13 cellular contexts compared by ENCODE assay signal in genomic region chr2:112634153-112634873, GRCh38. TPM values are rescaled to one million over a fixed set of nuclear protein-coding genes. Genes with fewer than 3 reads are reported as not detected.
DNase-seq lines count a peak whose midpoint lies in the region; ATAC-seq and TF ChIP-seq lines count a peak whose summit lies in the region.
"Had no signal": no experiment of that assay in that cellular context is flagged by ENCODE, and none has a peak within 500 bp of the region (broad histone marks: within the 10 kb centered on the region; RNA-seq: fewer than 3 reads in every experiment).

No MANE protein-coding gene starts in this region.

- H3K9ac ChIP-seq in neural progenitor cell, result no peak overlapping the region

- H3K27ac Mint-ChIP-seq in CD8-positive, alpha-beta memory T cell, result peak overlapping the region; percentile 47 to 99 (median 96)
- peak overlapping the region in 2 of 3 donors; percentile 33 to 71 for H3K27ac Mint-ChIP-seq in IgD-negative memory B cell
- peak overlapping the region; percentile 61 for H3K27ac Mint-ChIP-seq in chondrocyte (ENCODE audit: unreplicated experiment)
- H3K27ac Mint-ChIP-seq in neural progenitor cell, result peak overlapping the region; percentile 19

- no peaks in the 10 kb centered on the region for H3K9me3 ChIP-seq in CD8-positive, alpha-beta memory T cell (ENCODE audit: low read length)
- H3K9me3 ChIP-seq in neural progenitor cell (ENCODE audit: low read depth) (no peaks in the 10 kb centered on the region), heart right ventricle (no peaks in the 10 kb centered on the region)
- H3K9me3 ChIP-seq: uterus had no signal

- peak in 4 of 5 donors; percentile 31 to 63 (median 44) for DNase-seq in CD8-positive, alpha-beta memory T cell
- DNase-seq in chondrocyte (ENCODE audit: low spot score) (peak; percentile 63), neural progenitor cell (ENCODE audit: low spot score) (no peak), foreskin melanocyte (no peak), mesenteric fat pad (ENCODE audit: low spot score) (no peak), heart right ventricle (no peak), DMS53 treated with DMSO at 0.1 percent for 48 hours (lab: John Stamatoyannopoulos, UW; ENCODE audit: unreplicated experiment) (no peak)
- DNase-seq: OCI-M1; stimulated activated CD4-positive, alpha-beta T cell treated with anti-CD3 and anti-CD28 coated beads, Interleukin-4, amount 100 ng/mL, for 1 hour; uterus had no signal

- H3K4me2 ChIP-seq in neural progenitor cell, result no peak overlapping the region

- H2AFZ ChIP-seq in neural progenitor cell (replicated peaks), result no peak overlapping the region

- CTCF ChIA-PET in CD8-positive, alpha-beta memory T cell (lab: Charles Lee), result interaction anchor here (0.9 to 12.6 kb wide), 7 partner anchors 9 to 57 kb away, joined by 3 to 147 read pairs (median 5); partner anchors contain the start of gene SLC20A1

- H4K20me1 ChIP-seq in neural progenitor cell (ENCODE audit: low read depth), result no peaks in the 10 kb centered on the region

- peak overlapping the region; percentile 36 to 89 (median 79) for H3K4me3 Mint-ChIP-seq in CD8-positive, alpha-beta memory T cell
- H3K4me3 Mint-ChIP-seq in IgD-negative memory B cell (peak overlapping the region in 1 of 4 donors; percentile 52), chondrocyte (ENCODE audit: unreplicated experiment) (no peak overlapping the region), neural progenitor cell (no peak overlapping the region)

- H3K27ac ChIP-seq in CD8-positive, alpha-beta memory T cell (ENCODE audit: low read depth, low read length), result no peak overlapping the region
- H3K27ac ChIP-seq in neural progenitor cell (no peak overlapping the region), heart right ventricle (peak overlapping the region in 1 of 10 donors; percentile 31)
- H3K27ac ChIP-seq: uterus had no signal

- no peaks in the 10 kb centered on the region for H3K27me3 ChIP-seq in CD8-positive, alpha-beta memory T cell (ENCODE audit: insufficient read depth, low read length, poor library complexity, severe bottlenecking)
- H3K27me3 ChIP-seq in neural progenitor cell (no peaks in the 10 kb centered on the region), heart right ventricle (peaks cover 0 to 8% (median 0%) of the 10 kb centered on the region in 7 donors)
- H3K27me3 ChIP-seq: uterus had no signal

- H3K4me3 ChIP-seq in CD8-positive, alpha-beta memory T cell (ENCODE audit: low read length), result peak overlapping the region; percentile 6
- H3K4me3 ChIP-seq in neural progenitor cell (no peak overlapping the region), heart right ventricle (no peak overlapping the region)
- H3K4me3 ChIP-seq: uterus had no signal

- H3K4me1 Mint-ChIP-seq in CD8-positive, alpha-beta memory T cell, result peaks cover 79 to 84% (median 79%) of the 10 kb centered on the region in 3 donors
- H3K4me1 Mint-ChIP-seq in IgD-negative memory B cell, result peaks cover 6 to 26% (median 11%) of the 10 kb centered on the region in 3 donors
- H3K4me1 Mint-ChIP-seq in chondrocyte (ENCODE audit: low read depth), result peaks cover 33% of the 10 kb centered on the region
- H3K4me1 Mint-ChIP-seq in neural progenitor cell, result peaks cover 33% of the 10 kb centered on the region

- peaks cover 0 to 5% of the 10 kb centered on the region in 2 donors for H3K27me3 Mint-ChIP-seq in CD8-positive, alpha-beta memory T cell
- H3K27me3 Mint-ChIP-seq in IgD-negative memory B cell, result no peaks in the 10 kb centered on the region
- H3K27me3 Mint-ChIP-seq in chondrocyte (ENCODE audit: low read depth), result no peaks in the 10 kb centered on the region
- peaks cover 2% of the 10 kb centered on the region for H3K27me3 Mint-ChIP-seq in neural progenitor cell (ENCODE audit: insufficient read depth, low read depth)

- POLR2A ChIA-PET in CD8-positive, alpha-beta memory T cell (lab: Charles Lee), result interaction anchor here (0.8 to 8.0 kb wide), 2 partner anchors 10 to 12 kb away, joined by 4 to 96 read pairs; partner anchors contain the start of gene SLC20A1

- peaks cover 8% of the 10 kb centered on the region for H3F3A ChIP-seq in neural progenitor cell (ENCODE audit: low read depth)

- no peak for ATAC-seq in heart right ventricle
- ATAC-seq: activated CD4-positive, CD25-positive, alpha-beta regulatory T cell treated with anti-CD3 and anti-CD28 coated beads, Interleukin-2, amount 50 U/mL, for 24 hours; right cardiac atrium had no signal

- H3K4me1 ChIP-seq in CD8-positive, alpha-beta memory T cell (ENCODE audit: insufficient read depth, low read length), result peaks cover 78% of the 10 kb centered on the region
- H3K4me1 ChIP-seq in neural progenitor cell (peaks cover 24% of the 10 kb centered on the region), heart right ventricle (peaks cover 0 to 50% (median 0%) of the 10 kb centered on the region in 9 donors)
- H3K4me1 ChIP-seq: uterus had no signal

- no peaks in the 10 kb centered on the region for H3K36me3 ChIP-seq in CD8-positive, alpha-beta memory T cell (ENCODE audit: insufficient read depth, low read length)
- H3K36me3 ChIP-seq in neural progenitor cell (no peaks in the 10 kb centered on the region), heart right ventricle (no peaks in the 10 kb centered on the region)
- H3K36me3 ChIP-seq: uterus had no signal

- H3K9me3 Mint-ChIP-seq in CD8-positive, alpha-beta memory T cell, result peaks cover 0 to 4% (median 0%) of the 10 kb centered on the region in 5 donors
- H3K9me3 Mint-ChIP-seq in IgD-negative memory B cell (peaks cover 0 to 6% (median 4%) of the 10 kb centered on the region in 3 donors), chondrocyte (ENCODE audit: low read depth) (no peaks in the 10 kb centered on the region), neural progenitor cell (no peaks in the 10 kb centered on the region)

- TF ChIP-seq CTCF in chondrocyte (IDR thresholded peaks at IDR 0.05) (no peak), neural progenitor cell (IDR thresholded peaks at IDR 0.05) (no peak), heart right ventricle (IDR thresholded peaks at IDR 0.05) (no peak)

- intact Hi-C loops in heart right ventricle (cut with DNase I), result no loop called here

- no peaks in the 10 kb centered on the region for H3K79me2 ChIP-seq in neural progenitor cell (ENCODE audit: low read depth)

- 89% methylated on average over 16 of the region's 16 CpGs for WGBS in heart right ventricle, 2 donors

- peaks cover 2 to 4% (median 3%) of the 10 kb centered on the region in 3 donors for H3K36me3 Mint-ChIP-seq in CD8-positive, alpha-beta memory T cell
- H3K36me3 Mint-ChIP-seq in IgD-negative memory B cell, result peaks cover 3% of the 10 kb centered on the region
- H3K36me3 Mint-ChIP-seq in chondrocyte (ENCODE audit: low read depth), result no peaks in the 10 kb centered on the region
- H3K36me3 Mint-ChIP-seq in neural progenitor cell, result no peaks in the 10 kb centered on the region

RNA-seq across cellular contexts. Expression of gene SLC20A1, which starts 11.4 kb away (rescaled TPM):
- total RNA-seq in CD8-positive, alpha-beta memory T cell, result 100 to 1,000 TPM; 102 to 105 TPM
- polyA plus RNA-seq in CD8-positive, alpha-beta memory T cell, result 68.0 TPM
- polyA plus RNA-seq in IgD-negative memory B cell (19.3 TPM), heart right ventricle (10 to 100 TPM in 1 of 2 donors, 1 to 10 TPM in 1; 9.9 to 14.3 TPM)
- total RNA-seq in chondrocyte (62.2 to 94.5 TPM (median 63.0 TPM) in 3 replicates), neural progenitor cell (ENCODE audit: low replicate concordance) (46.1 and 61.1 TPM in 2 replicates), mesenteric fat pad (46.5 TPM), heart right ventricle (10 to 100 TPM; 10.8 to 21.3 (median 13.2) TPM)

RNA-seq across cellular contexts. Expression of gene CHCHD5, which starts 49.9 kb away (rescaled TPM):
- total RNA-seq in CD8-positive, alpha-beta memory T cell, result 10 to 100 TPM; 33.1 to 36.6 TPM
- 41.8 TPM for polyA plus RNA-seq in CD8-positive, alpha-beta memory T cell
- polyA plus RNA-seq in IgD-negative memory B cell (39.7 TPM), heart right ventricle (10 to 100 TPM; 15.0 to 36.2 TPM)
- total RNA-seq in chondrocyte (16.9 to 22.7 TPM (median 22.4 TPM) in 3 replicates), neural progenitor cell (ENCODE audit: low replicate concordance) (12.9 and 17.5 TPM in 2 replicates), mesenteric fat pad (21.0 TPM), heart right ventricle (10 to 100 TPM; 20.8 to 30.3 (median 25.0) TPM)

Comparison
In these comparisons a context has a peak if more than half of its experiments do, and no peak if none do; other contexts are left out.
1. DNase-seq: peak in CD8-positive, alpha-beta memory T cell (4 of 5) and chondrocyte (single experiment); none in neural progenitor cell (single experiment), foreskin melanocyte (single experiment), mesenteric fat pad (single experiment), heart right ventricle (0 of 2) and DMS53 treated with DMSO at 0.1 percent for 48 hours (single experiment).
2. H3K27ac Mint-ChIP-seq: peak in every context shown above with its lines; median percentile 96 in CD8-positive, alpha-beta memory T cell; 61 in chondrocyte; 52 in IgD-negative memory B cell; 19 in neural progenitor cell.
3. H3K4me3 Mint-ChIP-seq: peak in CD8-positive, alpha-beta memory T cell (7 of 7); none in chondrocyte (single experiment) and neural progenitor cell (single experiment).